23 cellular contexts compared by ENCODE assay signal in genomic region chr10:74674892-74675291, GRCh38.
"Had no signal": no experiment of that assay in that cellular context is flagged by ENCODE, and none has a peak within 500 bp of the region (broad histone marks: within the 10 kb centered on the region; RNA-seq: fewer than 3 reads in every experiment).

No MANE protein-coding gene starts in this region.

- H3K4me2 ChIP-seq: smooth muscle cell had no signal

- H3K36me3 ChIP-seq: gastrocnemius medialis, pancreas, thyroid gland had no signal

- H3K27me3 ChIP-seq: dorsolateral prefrontal cortex, gastrocnemius medialis, pancreas, suprapubic skin, thyroid gland had no signal

- H3K9me3 Mint-ChIP-seq: immature natural killer cell, nephron, type B pancreatic cell had no signal

- H3K4me3 ChIP-seq: dorsolateral prefrontal cortex, gastrocnemius medialis, lung, pancreas, smooth muscle cell, suprapubic skin, thyroid gland had no signal

- H3K27ac ChIP-seq: dorsolateral prefrontal cortex, pancreas, suprapubic skin, thyroid gland had no signal

- H3K9me3 ChIP-seq: gastrocnemius medialis, pancreas, thyroid gland had no signal

- H3K4me3 Mint-ChIP-seq: immature natural killer cell, nephron, type B pancreatic cell had no signal

- H3K27ac Mint-ChIP-seq: immature natural killer cell, nephron, progenitor cell of endocrine pancreas, type B pancreatic cell had no signal

- FAIRE-seq: pancreas had no signal

- H3K27me3 Mint-ChIP-seq: progenitor cell of endocrine pancreas, type B pancreatic cell had no signal

- H3K4me1 ChIP-seq: suprapubic skin, thyroid gland had no signal

- DNase-seq: cortex of kidney; dorsolateral prefrontal cortex; effector CD8-positive, alpha-beta T cell; glutamatergic neuron; immature natural killer cell; left colon; left ventricle myocardium superior; mesenchymal stem cell; midbrain; occipital lobe; pancreas; right cardiac atrium; stimulated activated CD4-positive, alpha-beta T cell treated with anti-CD3 and anti-CD28 coated beads, Interleukin-2, amount 100 ng/mL, for 48 hours; stimulated activated naive CD8-positive, alpha-beta T cell treated with anti-CD3 and anti-CD28 coated beads, Interleukin-15, Interleukin-2, amounts not matched to agents 100 U/mL and 50 U/mL, for 24 hours; thyroid gland had no signal

- ATAC-seq: esophagus mucosa; left colon; left ventricle myocardium superior; pancreas; right cardiac atrium; stimulated activated naive CD8-positive, alpha-beta T cell treated with anti-CD3 and anti-CD28 coated beads, Interleukin-15, Interleukin-2, amounts not matched to agents 100 U/mL and 50 U/mL, for 24 hours had no signal
